1 cellular context compared by ENCODE assay signal in the genomic region with DNA sequence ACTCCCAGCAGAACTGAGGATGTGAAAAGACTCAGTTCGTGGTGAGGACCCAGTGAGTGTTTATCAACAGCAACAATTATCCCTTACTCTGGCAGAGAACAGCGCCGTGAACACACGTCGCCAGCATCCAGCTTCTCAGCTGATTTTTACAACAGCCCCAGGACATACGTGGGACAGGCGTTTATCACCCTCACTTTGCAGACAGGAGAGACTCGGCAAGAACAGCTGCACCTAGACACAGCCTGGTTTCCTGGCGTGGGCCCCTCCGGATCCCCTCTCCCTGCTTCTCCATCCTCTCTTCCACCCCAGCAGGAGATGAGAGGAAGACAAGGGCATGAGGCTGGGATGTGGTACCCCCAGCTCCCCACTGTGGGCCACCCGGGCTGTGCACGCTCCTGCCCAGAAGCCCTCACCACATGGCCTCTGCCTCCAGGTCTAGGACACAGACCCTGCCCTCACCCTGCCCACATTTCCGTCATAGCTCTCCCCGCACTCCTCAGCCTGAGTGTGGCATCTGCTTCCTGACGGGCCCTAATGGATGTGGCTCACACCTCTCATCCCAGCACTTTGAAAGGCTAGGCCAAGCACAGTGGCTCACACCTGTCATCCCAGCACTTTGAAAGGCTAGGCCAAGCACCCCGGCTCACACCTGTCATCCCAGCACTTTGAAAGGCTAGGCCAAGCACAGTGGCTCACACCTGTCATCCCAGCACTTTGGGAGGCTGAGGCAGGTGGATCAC.
TF ChIP-seq lines count a peak whose summit lies in the region.

No MANE protein-coding gene starts in this region.

TF ChIP-seq in HEK293, 187 proteins besides CTCF, POLR2A, EP300 and RAD21:
- TF ChIP-seq ZNF146 (tag by site-specific recombination; IDR thresholded peaks at IDR 0.05), result no peak
- TF ChIP-seq ZIC2 (tag by site-specific recombination; IDR thresholded peaks at IDR 0.05), result peak; percentile 58
